Comparison of ENCODE assay signal across 11 cellular contexts in genomic region chr6:154474636-154475428, GRCh38. TPM values are rescaled to one million over a fixed set of nuclear protein-coding genes. Genes with fewer than 3 reads are reported as not detected.
DNase-seq lines count a peak whose midpoint lies in the region; ATAC-seq, FAIRE-seq and TF ChIP-seq lines count a peak whose summit lies in the region.
"Had no signal": no experiment of that assay in that cellular context is flagged by ENCODE, and none has a peak within 500 bp of the region (broad histone marks: within the 10 kb centered on the region; RNA-seq: fewer than 3 reads in every experiment).

No MANE protein-coding gene starts in this region.

- ATAC-seq in upper lobe of left lung (ENCODE audit: low FRiP score in 2 of 2), result no peak
- ATAC-seq: heart left ventricle had no signal

- no peak for TF ChIP-seq POLR2A in upper lobe of left lung (IDR thresholded peaks at IDR 0.05)

- peaks cover 3 to 15% (median 10%) of the 10 kb centered on the region in 5 experiments for H3K9me3 Mint-ChIP-seq in brain

- no peaks in the 10 kb centered on the region for H3K27me3 Mint-ChIP-seq in brain

- H3K27me3 ChIP-seq in upper lobe of left lung, result no peaks in the 10 kb centered on the region
- H3K27me3 ChIP-seq: heart left ventricle had no signal

- TF ChIP-seq EP300 in upper lobe of left lung (IDR thresholded peaks at IDR 0.05), result no peak

- H3K9me3 ChIP-seq in upper lobe of left lung, result no peaks in the 10 kb centered on the region

- peak overlapping the region in 3 of 5 experiments; percentile 51 to 94 (median 89) for H3K27ac Mint-ChIP-seq in brain
- H3K27ac Mint-ChIP-seq: activated naive CD4-positive, alpha-beta T cell treated with anti-CD3 and anti-CD28 coated beads, Interleukin-2, amount 50 U/mL, for 24 hours; T-helper 2 cell treated with Interferon-gamma antibody and Interleukin-4, amounts not matched to agents 5 μg/mL and 100 μg/mL, for 36 hours had no signal

- no peak for FAIRE-seq in urothelium cell line (lab: Jason Lieb, UNC)

- no peaks in the 10 kb centered on the region for H3K36me3 ChIP-seq in upper lobe of left lung
- H3K36me3 ChIP-seq: heart left ventricle had no signal

- TF ChIP-seq CTCF in brain (conservative IDR thresholded peaks at IDR 0.05) (no peak), upper lobe of left lung (IDR thresholded peaks at IDR 0.05) (no peak)

- peaks cover 35% of the 10 kb centered on the region for H3K4me1 Mint-ChIP-seq in brain
- H3K4me1 Mint-ChIP-seq: activated naive CD4-positive, alpha-beta T cell treated with anti-CD3 and anti-CD28 coated beads, Interleukin-2, amount 50 U/mL, for 24 hours had no signal

- H3K27ac ChIP-seq in upper lobe of left lung, result no peak overlapping the region

- DNase-seq in HPDE6-E6E7 (ENCODE audit: extremely low spot score) (peak; percentile 27), kidney tubule cell (ENCODE audit: low spot score) (peak; percentile 94), urothelium cell line (ENCODE audit: low spot score) (peak; percentile 82), epidermal melanocyte (ENCODE audit: insufficient read length, low spot score) (no peak), upper lobe of left lung (no peak), GDM1 (lab: John Stamatoyannopoulos, UW) (no peak)
- DNase-seq: heart left ventricle, NCI-H2171 treated with DMSO at 0.1 percent for 48 hours had no signal

- H3K4me1 ChIP-seq in upper lobe of left lung, result peaks cover 0 to 13% (median 6%) of the 10 kb centered on the region in 4 donors

- 86 to 94% methylated on average over 12 of the region's 12 CpGs for WGBS in upper lobe of left lung, 2 donors

- H3K36me3 Mint-ChIP-seq in brain, result peaks cover 24% of the 10 kb centered on the region
- H3K36me3 Mint-ChIP-seq: activated naive CD4-positive, alpha-beta T cell treated with anti-CD3 and anti-CD28 coated beads, Interleukin-2, amount 50 U/mL, for 24 hours had no signal

- no peak overlapping the region for H3K4me3 ChIP-seq in upper lobe of left lung
- H3K4me3 ChIP-seq: heart left ventricle had no signal

- no peak overlapping the region for H3K4me3 Mint-ChIP-seq in brain
- H3K4me3 Mint-ChIP-seq: activated naive CD4-positive, alpha-beta T cell treated with anti-CD3 and anti-CD28 coated beads, Interleukin-2, amount 50 U/mL, for 24 hours; T-helper 2 cell treated with Interferon-gamma antibody and Interleukin-4, amounts not matched to agents 5 μg/mL and 100 μg/mL, for 36 hours had no signal

RNA-seq across cellular contexts. Expression of gene CNKSR3, which starts 35.7 kb away (rescaled TPM):
- 72.5 TPM for polyA plus RNA-seq in brain (ENCODE audit: insufficient read depth, low read depth, low replicate concordance)
- 10 to 100 TPM in 2 of 6 donors, 1 to 10 TPM in 4; 2.1 to 14.3 (median 7.5) TPM for total RNA-seq in upper lobe of left lung

Comparison
In these comparisons a context has a peak if more than half of its experiments do, and no peak if none do; other contexts are left out.
1. DNase-seq: peak in HPDE6-E6E7 (single experiment), kidney tubule cell (single experiment) and urothelium cell line (single experiment); none in epidermal melanocyte (single experiment), upper lobe of left lung (0 of 2) and GDM1 (single experiment).